Comparison of ENCODE assay signal across 1 cellular context in the genomic region with DNA sequence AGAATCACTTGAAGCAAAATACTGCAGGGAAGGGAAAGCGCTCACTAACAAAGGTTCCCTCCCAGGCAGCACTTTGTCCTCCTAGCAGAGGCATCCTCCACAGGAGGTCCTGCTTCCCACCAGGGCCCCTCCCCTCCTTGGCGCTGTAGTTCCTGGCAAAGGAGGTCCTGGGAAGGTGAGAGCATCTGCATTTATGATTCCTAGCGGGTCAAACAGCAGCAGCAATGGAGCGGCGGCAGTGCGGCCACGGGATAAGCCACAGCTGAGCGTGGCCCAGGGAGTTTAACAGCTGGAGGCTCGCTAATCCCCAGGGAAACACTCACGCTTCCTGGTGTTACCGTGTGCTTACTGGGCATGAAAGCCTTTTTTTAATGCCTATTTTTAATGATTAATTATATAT.
TF ChIP-seq lines count a peak whose summit lies in the region.

No MANE protein-coding gene starts in this region.

TF ChIP-seq in HepG2, 621 proteins besides CTCF, POLR2A, EP300 and RAD21 (continued from another document):
- TF ChIP-seq ZBTB10 (CRISPR knock-in tag; IDR thresholded peaks at IDR 0.05; ENCODE audit: borderline replicate concordance) (no peak), AFF4 (CRISPR knock-in tag; IDR thresholded peaks at IDR 0.05) (no peak), ZNF883 (CRISPR knock-in tag; IDR thresholded peaks at IDR 0.05; ENCODE audit: not compliant biosample characterization) (no peak), ZMAT3 (CRISPR knock-in tag; conservative IDR thresholded peaks at IDR 0.05) (no peak), ZNF383 (CRISPR knock-in tag; IDR thresholded peaks at IDR 0.05; ENCODE audit: borderline replicate concordance) (no peak), KDM2A (CRISPR knock-in tag; IDR thresholded peaks at IDR 0.05; ENCODE audit: borderline replicate concordance, low read depth) (0 out of 2 replicates have a peak, but pooled peaks have one; percentile 22), ZNF614 (CRISPR knock-in tag; IDR thresholded peaks at IDR 0.05; ENCODE audit: borderline replicate concordance) (no peak), DBP (CRISPR knock-in tag; IDR thresholded peaks at IDR 0.05; ENCODE audit: not compliant biosample characterization) (no peak), GRHL1 (CRISPR knock-in tag; conservative IDR thresholded peaks at IDR 0.05) (no peak), ETV5 (CRISPR knock-in tag; IDR thresholded peaks at IDR 0.05; ENCODE audit: borderline replicate concordance) (no peak), ZNF124 (CRISPR knock-in tag; IDR thresholded peaks at IDR 0.05) (no peak), CREBL2 (CRISPR knock-in tag; IDR thresholded peaks at IDR 0.05; ENCODE audit: borderline replicate concordance) (no peak)
- TF ChIP-seq, protein P1, sequence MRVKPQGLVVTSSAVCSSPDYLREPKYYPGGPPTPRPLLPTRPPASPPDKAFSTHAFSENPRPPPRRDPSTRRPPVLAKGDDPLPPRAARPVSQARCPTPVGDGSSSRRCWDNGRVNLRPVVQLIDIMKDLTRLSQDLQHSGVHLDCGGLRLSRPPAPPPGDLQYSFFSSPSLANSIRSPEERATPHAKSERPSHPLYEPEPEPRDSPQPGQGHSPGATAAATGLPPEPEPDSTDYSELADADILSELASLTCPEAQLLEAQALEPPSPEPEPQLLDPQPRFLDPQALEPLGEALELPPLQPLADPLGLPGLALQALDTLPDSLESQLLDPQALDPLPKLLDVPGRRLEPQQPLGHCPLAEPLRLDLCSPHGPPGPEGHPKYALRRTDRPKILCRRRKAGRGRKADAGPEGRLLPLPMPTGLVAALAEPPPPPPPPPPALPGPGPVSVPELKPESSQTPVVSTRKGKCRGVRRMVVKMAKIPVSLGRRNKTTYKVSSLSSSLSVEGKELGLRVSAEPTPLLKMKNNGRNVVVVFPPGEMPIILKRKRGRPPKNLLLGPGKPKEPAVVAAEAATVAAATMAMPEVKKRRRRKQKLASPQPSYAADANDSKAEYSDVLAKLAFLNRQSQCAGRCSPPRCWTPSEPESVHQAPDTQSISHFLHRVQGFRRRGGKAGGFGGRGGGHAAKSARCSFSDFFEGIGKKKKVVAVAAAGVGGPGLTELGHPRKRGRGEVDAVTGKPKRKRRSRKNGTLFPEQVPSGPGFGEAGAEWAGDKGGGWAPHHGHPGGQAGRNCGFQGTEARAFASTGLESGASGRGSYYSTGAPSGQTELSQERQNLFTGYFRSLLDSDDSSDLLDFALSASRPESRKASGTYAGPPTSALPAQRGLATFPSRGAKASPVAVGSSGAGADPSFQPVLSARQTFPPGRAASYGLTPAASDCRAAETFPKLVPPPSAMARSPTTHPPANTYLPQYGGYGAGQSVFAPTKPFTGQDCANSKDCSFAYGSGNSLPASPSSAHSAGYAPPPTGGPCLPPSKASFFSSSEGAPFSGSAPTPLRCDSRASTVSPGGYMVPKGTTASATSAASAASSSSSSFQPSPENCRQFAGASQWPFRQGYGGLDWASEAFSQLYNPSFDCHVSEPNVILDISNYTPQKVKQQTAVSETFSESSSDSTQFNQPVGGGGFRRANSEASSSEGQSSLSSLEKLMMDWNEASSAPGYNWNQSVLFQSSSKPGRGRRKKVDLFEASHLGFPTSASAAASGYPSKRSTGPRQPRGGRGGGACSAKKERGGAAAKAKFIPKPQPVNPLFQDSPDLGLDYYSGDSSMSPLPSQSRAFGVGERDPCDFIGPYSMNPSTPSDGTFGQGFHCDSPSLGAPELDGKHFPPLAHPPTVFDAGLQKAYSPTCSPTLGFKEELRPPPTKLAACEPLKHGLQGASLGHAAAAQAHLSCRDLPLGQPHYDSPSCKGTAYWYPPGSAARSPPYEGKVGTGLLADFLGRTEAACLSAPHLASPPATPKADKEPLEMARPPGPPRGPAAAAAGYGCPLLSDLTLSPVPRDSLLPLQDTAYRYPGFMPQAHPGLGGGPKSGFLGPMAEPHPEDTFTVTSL (CRISPR knock-in tag; IDR thresholded peaks at IDR 0.05; ENCODE audit: borderline replicate concordance) = no peak
- TF ChIP-seq, protein P2, sequence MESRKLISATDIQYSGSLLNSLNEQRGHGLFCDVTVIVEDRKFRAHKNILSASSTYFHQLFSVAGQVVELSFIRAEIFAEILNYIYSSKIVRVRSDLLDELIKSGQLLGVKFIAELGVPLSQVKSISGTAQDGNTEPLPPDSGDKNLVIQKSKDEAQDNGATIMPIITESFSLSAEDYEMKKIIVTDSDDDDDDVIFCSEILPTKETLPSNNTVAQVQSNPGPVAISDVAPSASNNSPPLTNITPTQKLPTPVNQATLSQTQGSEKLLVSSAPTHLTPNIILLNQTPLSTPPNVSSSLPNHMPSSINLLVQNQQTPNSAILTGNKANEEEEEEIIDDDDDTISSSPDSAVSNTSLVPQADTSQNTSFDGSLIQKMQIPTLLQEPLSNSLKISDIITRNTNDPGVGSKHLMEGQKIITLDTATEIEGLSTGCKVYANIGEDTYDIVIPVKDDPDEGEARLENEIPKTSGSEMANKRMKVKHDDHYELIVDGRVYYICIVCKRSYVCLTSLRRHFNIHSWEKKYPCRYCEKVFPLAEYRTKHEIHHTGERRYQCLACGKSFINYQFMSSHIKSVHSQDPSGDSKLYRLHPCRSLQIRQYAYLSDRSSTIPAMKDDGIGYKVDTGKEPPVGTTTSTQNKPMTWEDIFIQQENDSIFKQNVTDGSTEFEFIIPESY (CRISPR knock-in tag; IDR thresholded peaks at IDR 0.05) = peak; percentile 82
- TF ChIP-seq, protein P3, sequence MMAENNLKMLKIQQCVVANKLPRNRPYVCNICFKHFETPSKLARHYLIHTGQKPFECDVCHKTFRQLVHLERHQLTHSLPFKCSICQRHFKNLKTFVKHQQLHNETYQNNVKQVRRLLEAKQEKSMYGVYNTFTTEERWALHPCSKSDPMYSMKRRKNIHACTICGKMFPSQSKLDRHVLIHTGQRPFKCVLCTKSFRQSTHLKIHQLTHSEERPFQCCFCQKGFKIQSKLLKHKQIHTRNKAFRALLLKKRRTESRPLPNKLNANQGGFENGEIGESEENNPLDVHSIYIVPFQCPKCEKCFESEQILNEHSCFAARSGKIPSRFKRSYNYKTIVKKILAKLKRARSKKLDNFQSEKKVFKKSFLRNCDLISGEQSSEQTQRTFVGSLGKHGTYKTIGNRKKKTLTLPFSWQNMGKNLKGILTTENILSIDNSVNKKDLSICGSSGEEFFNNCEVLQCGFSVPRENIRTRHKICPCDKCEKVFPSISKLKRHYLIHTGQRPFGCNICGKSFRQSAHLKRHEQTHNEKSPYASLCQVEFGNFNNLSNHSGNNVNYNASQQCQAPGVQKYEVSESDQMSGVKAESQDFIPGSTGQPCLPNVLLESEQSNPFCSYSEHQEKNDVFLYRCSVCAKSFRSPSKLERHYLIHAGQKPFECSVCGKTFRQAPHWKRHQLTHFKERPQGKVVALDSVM (CRISPR knock-in tag; IDR thresholded peaks at IDR 0.05) = 0 out of 2 replicates have a peak, but pooled peaks have one; percentile 27
TF ChIP-seq in HepG2: peak in this region for 3.
